8 cellular contexts compared by ENCODE assay signal in the genomic region with DNA sequence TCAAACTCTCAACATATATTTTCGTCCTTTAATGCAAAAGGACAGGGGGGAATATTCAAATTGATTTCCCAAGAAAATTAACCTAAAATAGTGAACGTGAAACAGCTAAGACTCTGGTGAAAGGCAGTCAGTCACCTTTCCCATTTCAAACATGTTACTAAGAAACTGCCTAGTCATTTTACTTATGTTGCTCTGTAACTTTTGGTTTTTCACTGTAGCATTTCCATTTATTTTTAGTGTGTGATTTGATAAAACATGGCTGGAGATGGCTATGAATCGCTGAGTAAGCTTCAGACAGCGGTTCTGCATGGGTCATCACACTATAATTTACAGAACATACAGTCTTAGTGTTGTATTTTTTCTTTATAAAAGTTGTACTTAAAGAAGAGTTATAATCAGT.
"Had no signal": no experiment of that assay in that cellular context is flagged by ENCODE, and none has a peak within 500 bp of the region (broad histone marks: within the 10 kb centered on the region; RNA-seq: fewer than 3 reads in every experiment).

No MANE protein-coding gene starts in this region.

- H3K9ac ChIP-seq: GM23248, KMS-11 had no signal

- H3K4me3 Mint-ChIP-seq: H9 had no signal

- H3K27ac ChIP-seq: GM23248, HL-60, KMS-11 had no signal

- H3K4me2 ChIP-seq: KMS-11 had no signal

- DNase-seq: GM23248, GOT3, H9, HCEC 1CT, IMR-90, KBM-7 had no signal

- H3K27ac Mint-ChIP-seq: H9 had no signal

- H3K4me3 ChIP-seq: GM23248 had no signal

- H3K9me3 Mint-ChIP-seq: H9 had no signal

- H2AFZ ChIP-seq: GM23248 had no signal
